In the genomic region with DNA sequence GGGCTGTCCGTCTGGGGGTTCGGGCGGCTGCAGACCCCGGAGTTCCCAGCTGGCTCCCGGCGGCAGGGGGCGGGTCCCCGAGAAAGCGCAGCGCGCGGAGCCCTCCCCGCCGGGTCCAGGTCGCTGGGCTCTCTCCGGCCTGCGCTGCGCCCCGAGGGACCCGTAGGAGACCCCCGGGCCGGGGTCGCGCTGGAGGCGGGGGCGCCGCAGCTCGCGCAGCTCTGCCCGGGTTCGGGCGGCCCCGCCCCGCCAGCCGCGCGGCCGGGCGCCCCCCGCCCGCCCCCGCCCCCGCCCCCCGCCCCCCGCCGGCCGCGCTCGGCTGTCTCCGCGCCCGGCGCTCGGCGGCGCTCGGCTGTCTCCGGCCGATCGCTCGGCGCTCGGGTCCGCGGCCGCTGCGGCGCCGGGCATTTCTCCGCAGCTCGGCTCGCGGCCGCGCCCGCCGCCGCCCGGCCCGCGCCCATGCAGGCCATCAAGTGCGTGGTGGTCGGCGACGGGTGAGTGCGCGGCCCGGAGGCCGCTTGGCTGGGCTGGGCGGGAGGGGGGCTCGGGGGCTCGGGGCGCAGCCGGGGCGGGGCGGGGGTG, we compare ENCODE assay signal across 8 cellular contexts. TPM values are rescaled to one million over a fixed set of nuclear protein-coding genes. Genes with fewer than 3 reads are reported as not detected.
DNase-seq lines count a peak whose midpoint lies in the region; ATAC-seq and TF ChIP-seq lines count a peak whose summit lies in the region.

Gene RAC3, plus strand, starts transcription at position 376 of the 582 bp plus-strand sequence. Its CDS starts 84 bp downstream, at position 460.

- ATAC-seq in HG02759 (IDR thresholded peaks at IDR 0.05; ENCODE audit: unreplicated experiment) (peak; percentile 26), T-helper 17 cell (peak; percentile 5), GM19324 (IDR thresholded peaks at IDR 0.05; ENCODE audit: low FRiP score, unreplicated experiment) (no peak)

- no peak for TF ChIP-seq POLR2A in esophagus squamous epithelium (IDR thresholded peaks at IDR 0.05)

- DNase-seq in COR-L47 (lab: John Stamatoyannopoulos, UW) = peak; percentile 27
- no peak for DNase-seq in T-helper 17 cell
- no peak for DNase-seq in esophagus squamous epithelium (lab: John Stamatoyannopoulos, UW)
- no peak for DNase-seq in occipital lobe (lab: John Stamatoyannopoulos, UW)
- DNase-seq in COLO829 (ENCODE audit: low spot score) = no peak
- DNase-seq in DMS79 treated with DMSO at 0.1 percent for 48 hours (lab: John Stamatoyannopoulos, UW) = no peak

- no peak for TF ChIP-seq CTCF in esophagus squamous epithelium (IDR thresholded peaks at IDR 0.05)

- H3K9me3 ChIP-seq in T-helper 17 cell (ENCODE audit: control insufficient read depth, low read length, poor library complexity, severe bottlenecking) = no peaks in the 10 kb centered on the region
- no peaks in the 10 kb centered on the region for H3K9me3 ChIP-seq in esophagus squamous epithelium

- no peaks in the 10 kb centered on the region for H3K36me3 Mint-ChIP-seq in T-helper 17 cell (ENCODE audit: low read depth)

- peak within 1 kb of the TSS; percentile 47 to 71 (median 60) for H3K4me3 ChIP-seq in esophagus squamous epithelium

- H3K4me1 ChIP-seq in esophagus squamous epithelium = peaks cover 20 to 58% (median 28%) of the 10 kb centered on the region in 3 donors

- no peaks in the 10 kb centered on the region for H3K27me3 Mint-ChIP-seq in T-helper 17 cell

- H3K27ac Mint-ChIP-seq in T-helper 17 cell = no peak within 1 kb of the TSS

- peak within 1 kb of the TSS; percentile 70 to 88 (median 79) for H3K27ac ChIP-seq in esophagus squamous epithelium

- peaks cover 0 to 33% (median 0%) of the 10 kb centered on the region in 3 donors for H3K36me3 ChIP-seq in esophagus squamous epithelium

- intact Hi-C loops in esophagus squamous epithelium (cut with DNase I) = loop anchor here (2.0 kb wide), 1 partner anchor 121 kb away; no protein-coding TSS in a partner anchor

- H3K4me1 Mint-ChIP-seq in T-helper 17 cell = peaks cover 10% of the 10 kb centered on the region

- peak within 1 kb of the TSS; percentile 93 for H3K4me3 Mint-ChIP-seq in T-helper 17 cell

- no CpG with 5 or more reads among the region's 96 CpGs for WGBS in esophagus squamous epithelium, 2 donors

- H3K27me3 ChIP-seq in esophagus squamous epithelium = peaks cover 0 to 7% (median 0%) of the 10 kb centered on the region in 4 donors

RNA-seq across cellular contexts. Expression of gene RAC3, which starts in this region (rescaled TPM):
- total RNA-seq in T-helper 17 cell (1 to 10 TPM; 2.6 to 3.1 TPM), esophagus squamous epithelium (10 to 100 TPM in 1 of 4 donors, 1 to 10 TPM in 3; 4.9 to 10.4 (median 7.0) TPM), occipital lobe (76.0 TPM)
